Comparison of ENCODE assay signal across 1 cellular context in genomic region chr19:47719047-47719885, GRCh38.
TF ChIP-seq lines count a peak whose summit lies in the region.

No MANE protein-coding gene starts in this region.

TF ChIP-seq in IMR-90, 13 proteins besides CTCF, POLR2A, EP300 and RAD21 (continued from another document):
- peak; percentile 85 for TF ChIP-seq MAZ (IDR thresholded peaks at IDR 0.05; ENCODE audit: borderline replicate concordance, low read depth, low read length)
- peak; percentile 98 for TF ChIP-seq MXI1 (IDR thresholded peaks at IDR 0.05; ENCODE audit: borderline replicate concordance, low read depth, low read length)
- TF ChIP-seq USF2 (IDR thresholded peaks at IDR 0.05; ENCODE audit: low read depth, low read length): peak; percentile 96
- TF ChIP-seq BHLHE40 (IDR thresholded peaks at IDR 0.05; ENCODE audit: low read depth, low read length): peak; percentile 46
